8 cellular contexts compared by ENCODE assay signal in the genomic region with DNA sequence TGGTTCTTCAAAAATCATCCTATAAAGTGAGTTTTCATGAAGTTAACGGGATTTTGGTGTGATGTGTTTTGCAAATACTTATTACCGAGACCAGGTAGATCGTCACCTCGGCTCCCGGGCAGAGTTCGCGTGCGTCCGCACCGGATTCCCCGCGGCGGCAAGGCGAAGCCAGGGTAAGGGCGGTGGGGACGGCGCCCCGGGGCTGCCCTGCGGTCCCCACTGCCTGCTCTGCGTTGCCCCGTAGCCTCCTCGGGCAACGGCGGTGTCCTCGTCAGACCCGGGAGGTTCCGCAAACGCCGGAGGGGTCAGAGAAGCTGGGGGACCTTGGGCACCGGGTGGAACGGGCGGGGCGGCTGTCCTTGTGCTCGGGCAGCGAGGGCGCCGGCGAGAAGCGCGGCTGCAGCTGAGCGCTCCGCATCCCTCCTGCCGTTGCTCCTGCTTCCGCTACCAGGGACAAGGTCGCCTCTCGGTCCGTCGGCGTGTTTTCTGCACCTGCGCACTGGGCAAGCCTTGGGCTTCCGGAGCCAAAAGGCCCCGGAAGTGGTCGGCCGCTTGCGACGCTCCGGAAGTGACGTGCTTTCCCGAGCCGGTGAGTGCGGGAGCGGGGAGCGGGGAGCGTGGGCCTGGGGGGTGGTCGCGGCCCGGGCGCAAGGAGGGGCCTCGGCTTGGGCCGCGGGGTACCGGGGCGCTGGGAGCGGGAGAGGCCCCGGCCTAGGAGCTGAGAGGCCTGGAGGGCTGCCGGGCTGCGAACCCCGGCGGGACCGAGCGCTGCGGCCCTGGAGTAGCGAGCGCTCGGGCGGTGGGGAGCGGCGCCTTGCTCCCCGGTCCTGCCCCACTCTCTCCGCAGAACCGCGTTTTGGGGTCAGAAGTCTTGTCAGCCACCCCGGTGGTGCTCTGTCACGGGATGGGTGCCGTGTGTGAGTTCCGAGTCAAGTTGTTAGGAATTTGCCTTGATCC. TPM values are rescaled to one million over a fixed set of nuclear protein-coding genes. Genes with fewer than 3 reads are reported as not detected.
DNase-seq lines count a peak whose midpoint lies in the region; ATAC-seq and TF ChIP-seq lines count a peak whose summit lies in the region.

A gene with protein sequence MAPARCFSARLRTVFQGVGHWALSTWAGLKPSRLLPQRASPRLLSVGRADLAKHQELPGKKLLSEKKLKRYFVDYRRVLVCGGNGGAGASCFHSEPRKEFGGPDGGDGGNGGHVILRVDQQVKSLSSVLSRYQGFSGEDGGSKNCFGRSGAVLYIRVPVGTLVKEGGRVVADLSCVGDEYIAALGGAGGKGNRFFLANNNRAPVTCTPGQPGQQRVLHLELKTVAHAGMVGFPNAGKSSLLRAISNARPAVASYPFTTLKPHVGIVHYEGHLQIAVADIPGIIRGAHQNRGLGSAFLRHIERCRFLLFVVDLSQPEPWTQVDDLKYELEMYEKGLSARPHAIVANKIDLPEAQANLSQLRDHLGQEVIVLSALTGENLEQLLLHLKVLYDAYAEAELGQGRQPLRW (plus strand): TSS at position 560 of the 957 bp plus-strand sequence. CDS start 10,393 bp downstream, outside the sequence.

- TF ChIP-seq CTCF in BE2C (IDR thresholded peaks at IDR 0.05; ENCODE audit: low read depth, low read length) (no peak), choroid plexus epithelial cell (conservative IDR thresholded peaks at IDR 0.05; ENCODE audit: low read depth, low read length) (no peak)

- peaks cover 13% of the 10 kb centered on the region for H3K36me3 ChIP-seq in BE2C

- ATAC-seq in GM19324 (IDR thresholded peaks at IDR 0.05; ENCODE audit: low FRiP score, unreplicated experiment) (peak; percentile 95), HG03460 (IDR thresholded peaks at IDR 0.05; ENCODE audit: unreplicated experiment) (peak; percentile 88)

- H3K4me1 ChIP-seq in BE2C, result no peaks in the 10 kb centered on the region; the same call in 1 of the 2 replicates

- no peaks in the 10 kb centered on the region for H3K9me3 ChIP-seq in BE2C

- H3K4me3 ChIP-seq in BE2C (ENCODE audit: low read depth, low read length), result peak within 1 kb of the TSS; percentile 99
- peak within 1 kb of the TSS; percentile 97 for H3K4me3 ChIP-seq in choroid plexus epithelial cell (ENCODE audit: low read depth, low read length)

- H3K27me3 ChIP-seq in BE2C, result no peaks in the 10 kb centered on the region

- DNase-seq in BE2C (peak; percentile 97), NCI-H524 treated with DMSO at 0.1 percent for 48 hours (lab: John Stamatoyannopoulos, UW) (peak; percentile 58), choroid plexus epithelial cell (ENCODE audit: low read depth) (peak; percentile 95), kidney tubule cell (ENCODE audit: low spot score) (peak; percentile 96)
- peak; percentile 93 to 94 for DNase-seq in activated CD4-positive, alpha-beta T cell treated with anti-CD3 and anti-CD28 coated beads for 4 hours
- peak; percentile 80 to 81 for DNase-seq in stimulated activated CD4-positive, alpha-beta T cell treated with anti-CD3 and anti-CD28 coated beads, Interleukin-1b, Interleukin-23, amount 100 ng/mL, for 1 hour (ENCODE audit: low read depth in 2 of 2)

RNA-seq across cellular contexts. Expression of the gene that starts here (rescaled TPM):
- 102 TPM for polyA plus RNA-seq in BE2C (2012; ENCODE audit: insufficient read depth, insufficient read length, low read depth)

Comparison
In these comparisons a context has a peak if more than half of its experiments do, and no peak if none do; other contexts are left out.
1. Peak in every context shown above with its lines: DNase-seq, ATAC-seq and H3K4me3 ChIP-seq.